ENCODE assay signal across 21 cellular contexts in the genomic region with DNA sequence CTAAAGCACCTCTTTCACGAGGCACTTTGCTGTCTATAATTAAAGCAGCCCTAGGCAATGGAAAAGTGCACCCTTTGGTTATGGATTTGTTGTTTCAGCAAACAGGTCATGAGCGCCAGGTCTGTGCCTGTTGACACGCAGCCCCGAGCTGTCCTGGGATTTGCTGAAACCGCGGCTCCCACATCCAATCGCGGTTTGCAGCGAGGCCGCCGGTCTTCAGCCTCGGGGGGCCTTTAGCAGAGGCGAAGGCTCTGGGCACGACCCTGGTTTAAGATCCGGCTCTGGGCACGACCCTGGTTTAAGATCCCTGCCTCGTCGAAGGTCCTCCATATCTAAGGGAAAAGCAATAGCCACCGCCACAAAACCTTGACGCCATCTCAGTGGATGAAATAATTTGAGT.
"Had no signal": no experiment of that assay in that cellular context is flagged by ENCODE, and none has a peak within 500 bp of the region (broad histone marks: within the 10 kb centered on the region; RNA-seq: fewer than 3 reads in every experiment).

No MANE protein-coding gene starts in this region.

- H3K9me3 ChIP-seq: SJSA1 had no signal

- FAIRE-seq: HepG2, RCC 7860 had no signal

- H3K4me2 ChIP-seq: KMS-11 had no signal

- H3K27me3 ChIP-seq: SJSA1 had no signal

- H3K27ac ChIP-seq: KMS-11, SJSA1, SK-N-MC had no signal

- H3K9ac ChIP-seq: KMS-11 had no signal

- H3K4me1 ChIP-seq: SJSA1 had no signal

- ATAC-seq: HepG2 had no signal

- H3K4me3 ChIP-seq: SJSA1, SK-N-MC had no signal

- DNase-seq: IMR-90, NCI-H1092, NCI-H1105 treated with DMSO at 0.1 percent for 48 hours, NCI-H187, NCI-H2029, NCI-H2081 treated with DMSO at 0.1 percent for 48 hours, NCI-H2171, NCI-H226, NCI-H446, NCI-H510A, NCI-H524 treated with DMSO at 0.1 percent for 48 hours, NCI-H69, NCI-H774, Right ventricle myocardium superior, RPMI8226, SIG-M5 had no signal

- H3K36me3 ChIP-seq: SJSA1 had no signal
